Comparison of ENCODE assay signal across 1 cellular context in genomic region chr22:20205964-20206708, GRCh38.
A peak's percentile ranks its signal among the peaks of the same experiment; 100 is the strongest.
TF ChIP-seq lines count a peak whose summit lies in the region.

No MANE protein-coding gene starts in this region.

TF ChIP-seq in K562, 482 proteins besides CTCF, POLR2A, EP300 and RAD21 (continued from another document and continues in another):
- TF ChIP-seq MEF2A (IDR thresholded peaks at IDR 0.05; ENCODE audit: control insufficient read depth, low read depth, low read length) = no peak
- no peak for TF ChIP-seq HMG20A (CRISPR knock-in tag; conservative IDR thresholded peaks at IDR 0.05)
- TF ChIP-seq HDAC2 (IDR thresholded peaks at IDR 0.05) = no peak; the same call in 1 of the 2 replicates
- TF ChIP-seq KDM1A (IDR thresholded peaks at IDR 0.05) = no peak
- TF ChIP-seq MAFK (IDR thresholded peaks at IDR 0.05; ENCODE audit: low read length) = peak; percentile 70
- TF ChIP-seq MYBL2 (IDR thresholded peaks at IDR 0.05; ENCODE audit: low read depth) = no peak
- TF ChIP-seq MYBL2 (CRISPR knock-in tag; IDR thresholded peaks at IDR 0.05; ENCODE audit: borderline replicate concordance) = no peak
- peak; percentile 94 for TF ChIP-seq MTA3 (IDR thresholded peaks at IDR 0.05; ENCODE audit: borderline replicate concordance)
- no peak for TF ChIP-seq MCM5 (IDR thresholded peaks at IDR 0.05; ENCODE audit: low read depth)
- TF ChIP-seq RBM15 (IDR thresholded peaks at IDR 0.05; ENCODE audit: insufficient read depth, low read length) = no peak
- TF ChIP-seq PRMT5 (CRISPR knock-in tag; IDR thresholded peaks at IDR 0.05) = no peak
- TF ChIP-seq RFX5 (IDR thresholded peaks at IDR 0.05; ENCODE audit: low read depth, low read length) = no peak
- TF ChIP-seq HNRNPK (IDR thresholded peaks at IDR 0.05; ENCODE audit: low read depth, low read length, poor library complexity, severe bottlenecking) = no peak
- TF ChIP-seq ZNF197 (CRISPR knock-in tag; IDR thresholded peaks at IDR 0.05; ENCODE audit: low read depth) = no peak
- no peak for TF ChIP-seq MTA1 (IDR thresholded peaks at IDR 0.05; ENCODE audit: borderline replicate concordance)
- TF ChIP-seq CBX1 (IDR thresholded peaks at IDR 0.05; ENCODE audit: low read depth) = peak; percentile 78
- no peak for TF ChIP-seq ID3 (CRISPR knock-in tag; IDR thresholded peaks at IDR 0.05)
- TF ChIP-seq ID3 (tag; IDR thresholded peaks at IDR 0.05) = peak; percentile 94
- no peak for TF ChIP-seq CEBPZ (IDR thresholded peaks at IDR 0.05; ENCODE audit: borderline replicate concordance, low read depth, low read length)
- no peak for TF ChIP-seq ZNF408 (CRISPR knock-in tag; IDR thresholded peaks at IDR 0.05; ENCODE audit: low read depth)
- TF ChIP-seq HNRNPUL1 (IDR thresholded peaks at IDR 0.05; ENCODE audit: low read length) = no peak
- TF ChIP-seq CREM (IDR thresholded peaks at IDR 0.05; ENCODE audit: low read depth) = peak; percentile 89
- TF ChIP-seq MGA (IDR thresholded peaks at IDR 0.05) = no peak
- TF ChIP-seq RFX1 (IDR thresholded peaks at IDR 0.05) = no peak
- no peak for TF ChIP-seq NELFE (IDR thresholded peaks at IDR 0.05; ENCODE audit: insufficient read depth, insufficient read length)
- peak; percentile 89 for TF ChIP-seq ETS1 (conservative IDR thresholded peaks at IDR 0.05; ENCODE audit: control insufficient read depth, low read depth, low read length)
- TF ChIP-seq ZNF398 (CRISPR knock-in tag; IDR thresholded peaks at IDR 0.05) = no peak
- peak; percentile 60; the same call in 1 of the 2 replicates for TF ChIP-seq PML (IDR thresholded peaks at IDR 0.05; ENCODE audit: low read length)
- TF ChIP-seq KLF1 (tag; IDR thresholded peaks at IDR 0.05) = peak; percentile 98
- TF ChIP-seq ATF6 (CRISPR knock-in tag; IDR thresholded peaks at IDR 0.05) = no peak
- 0 out of 4 replicates have a peak, but pooled peaks of 1 of the 2 experiments have one; percentile 26 for TF ChIP-seq MLX (CRISPR knock-in tag; conservative IDR thresholded peaks at IDR 0.05)
- TF ChIP-seq ZNF518B (CRISPR knock-in tag; IDR thresholded peaks at IDR 0.05) = no peak
- no peak for TF ChIP-seq ATF1 (CRISPR knock-in tag; IDR thresholded peaks at IDR 0.05)
- TF ChIP-seq ATF1 (tag; IDR thresholded peaks at IDR 0.05) = peak; percentile 95
